ENCODE assay signal across 8 cellular contexts in the genomic region with DNA sequence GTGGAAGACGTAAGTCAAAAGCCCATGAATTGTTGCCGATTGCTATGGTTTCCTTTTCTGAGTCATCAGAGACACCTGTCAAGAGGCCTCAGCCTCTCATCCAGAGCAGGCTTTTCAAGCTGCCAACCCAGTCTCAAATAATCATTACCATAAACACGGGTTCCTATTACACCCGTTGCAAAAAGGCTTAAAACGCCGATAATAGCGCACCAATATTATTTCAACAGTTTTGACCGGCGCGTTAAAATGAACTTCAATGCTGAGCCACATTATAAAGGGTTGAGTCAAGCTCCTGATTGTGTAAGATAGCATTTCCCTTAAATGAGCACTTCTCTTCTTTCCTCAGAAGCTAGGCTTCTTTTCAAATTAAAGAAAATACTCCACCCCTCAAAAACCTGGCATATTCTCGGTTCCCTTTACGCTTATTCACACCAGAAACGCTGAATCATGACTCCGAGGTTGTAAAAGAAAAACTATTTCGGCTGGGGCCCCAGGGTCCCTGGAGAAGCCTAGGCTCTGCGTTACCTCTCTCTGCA. TPM values are rescaled to one million over a fixed set of nuclear protein-coding genes. Genes with fewer than 3 reads are reported as not detected.
DNase-seq lines count a peak whose midpoint lies in the region; ATAC-seq, FAIRE-seq and TF ChIP-seq lines count a peak whose summit lies in the region.

No MANE protein-coding gene starts in this region.

- H3K27me3 ChIP-seq in HL-60 (ENCODE audit: insufficient read depth, poor library complexity, severe bottlenecking) (peaks cover 36% of the 10 kb centered on the region), small intestine (ENCODE audit: control insufficient read depth in 2 of 2, insufficient read depth in 2 of 2, low read length in 2 of 2) (peaks cover 10 to 14% of the 10 kb centered on the region in 2 donors)

- ATAC-seq in GM21423 (IDR thresholded peaks at IDR 0.05; ENCODE audit: unreplicated experiment) (peak; percentile 73), WTC11 (peak; percentile 4), left ventricle myocardium superior (peak; percentile 37)

- 5 to 13% (median 7%) methylated on average over 16 of the region's 16 CpGs for WGBS in small intestine, 3 donors

- CTCF ChIA-PET in WTC11 (lab: Charles Lee): interaction anchor here (1.6 to 2.1 kb wide), 2 partner anchors 108 to 119 kb away, joined by 5 to 6 read pairs; no protein-coding TSS in a partner anchor

- H3K9me3 Mint-ChIP-seq in WTC11: peaks cover 21% of the 10 kb centered on the region

- H3K27ac ChIP-seq in HL-60 (replicated peaks) (no peak overlapping the region), small intestine (ENCODE audit: low read depth in 1 of 2, low read length in 1 of 2) (peak overlapping the region in 1 of 2 donors; percentile 66)

- H3K27ac Mint-ChIP-seq in WTC11: no peak overlapping the region

- FAIRE-seq in small intestine (lab: Jason Lieb, UNC): no peak

- TF ChIP-seq CTCF in HL-60 (IDR thresholded peaks at IDR 0.05; ENCODE audit: insufficient read depth, low read length) (no peak), WTC11 (IDR thresholded peaks at IDR 0.05) (no peak), retinal pigment epithelial cell (conservative IDR thresholded peaks at IDR 0.05; ENCODE audit: low read depth, low read length) (no peak)

- peak overlapping the region; percentile 88 for H3K4me3 Mint-ChIP-seq in WTC11

- POLR2A ChIA-PET in WTC11 (lab: Charles Lee): no interaction called here

- H3K27me3 Mint-ChIP-seq in WTC11 (ENCODE audit: low read depth): peaks cover 17% of the 10 kb centered on the region

- peak overlapping the region; percentile 47 for H3K4me3 ChIP-seq in HL-60 (replicated peaks; ENCODE audit: insufficient read depth, low read length)
- H3K4me3 ChIP-seq in retinal pigment epithelial cell (ENCODE audit: low read length): peak overlapping the region; percentile 90
- H3K4me3 ChIP-seq in small intestine (ENCODE audit: low read depth in 1 of 2, low read length in 2 of 2): peak overlapping the region in 1 of 2 donors; percentile 56

- H3K9me3 ChIP-seq in small intestine (ENCODE audit: control insufficient read depth, low read depth): no peaks in the 10 kb centered on the region

- peaks cover 28% of the 10 kb centered on the region for H3K4me1 Mint-ChIP-seq in WTC11

- peak; percentile 39 for DNase-seq in ELF-1 (ENCODE audit: low read depth, low spot score)
- peak; percentile 41 to 63 for DNase-seq in HL-60 (ENCODE audit: low read depth in 1 of 2, low spot score in 1 of 2)
- DNase-seq in WTC11 (ENCODE audit: low spot score): no peak
- no peak for DNase-seq in left ventricle myocardium superior
- peak; percentile 64 for DNase-seq in retinal pigment epithelial cell (ENCODE audit: low read depth)
- DNase-seq in small intestine: no peak
- DNase-seq in mucosa of gallbladder (ENCODE audit: low spot score): no peak

- no peaks in the 10 kb centered on the region for H3K36me3 ChIP-seq in small intestine (ENCODE audit: control insufficient read depth in 2 of 2, insufficient read depth in 2 of 2, low read length in 2 of 2)

- intact Hi-C loops in left ventricle myocardium superior (cut with micrococcal nuclease): no loop called here

- H3K36me3 Mint-ChIP-seq in WTC11: peaks cover 21% of the 10 kb centered on the region

- H3K4me1 ChIP-seq in small intestine (ENCODE audit: control insufficient read depth in 2 of 2, insufficient read depth in 1 of 2, low read depth in 1 of 2, low read length in 1 of 2): no peaks in the 10 kb centered on the region

TF ChIP-seq in WTC11, 78 proteins besides CTCF, POLR2A, EP300 and RAD21:
- no peak for TF ChIP-seq ZNF263 (CRISPR knock-in tag; IDR thresholded peaks at IDR 0.05; ENCODE audit: low read depth)
- TF ChIP-seq TEAD4 (CRISPR knock-in tag; IDR thresholded peaks at IDR 0.05): no peak
- no peak for TF ChIP-seq RORB (CRISPR knock-in tag; IDR thresholded peaks at IDR 0.05)
- TF ChIP-seq, protein P1, sequence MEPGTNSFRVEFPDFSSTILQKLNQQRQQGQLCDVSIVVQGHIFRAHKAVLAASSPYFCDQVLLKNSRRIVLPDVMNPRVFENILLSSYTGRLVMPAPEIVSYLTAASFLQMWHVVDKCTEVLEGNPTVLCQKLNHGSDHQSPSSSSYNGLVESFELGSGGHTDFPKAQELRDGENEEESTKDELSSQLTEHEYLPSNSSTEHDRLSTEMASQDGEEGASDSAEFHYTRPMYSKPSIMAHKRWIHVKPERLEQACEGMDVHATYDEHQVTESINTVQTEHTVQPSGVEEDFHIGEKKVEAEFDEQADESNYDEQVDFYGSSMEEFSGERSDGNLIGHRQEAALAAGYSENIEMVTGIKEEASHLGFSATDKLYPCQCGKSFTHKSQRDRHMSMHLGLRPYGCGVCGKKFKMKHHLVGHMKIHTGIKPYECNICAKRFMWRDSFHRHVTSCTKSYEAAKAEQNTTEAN (CRISPR knock-in tag; IDR thresholded peaks at IDR 0.05): no peak
- TF ChIP-seq, protein P2, sequence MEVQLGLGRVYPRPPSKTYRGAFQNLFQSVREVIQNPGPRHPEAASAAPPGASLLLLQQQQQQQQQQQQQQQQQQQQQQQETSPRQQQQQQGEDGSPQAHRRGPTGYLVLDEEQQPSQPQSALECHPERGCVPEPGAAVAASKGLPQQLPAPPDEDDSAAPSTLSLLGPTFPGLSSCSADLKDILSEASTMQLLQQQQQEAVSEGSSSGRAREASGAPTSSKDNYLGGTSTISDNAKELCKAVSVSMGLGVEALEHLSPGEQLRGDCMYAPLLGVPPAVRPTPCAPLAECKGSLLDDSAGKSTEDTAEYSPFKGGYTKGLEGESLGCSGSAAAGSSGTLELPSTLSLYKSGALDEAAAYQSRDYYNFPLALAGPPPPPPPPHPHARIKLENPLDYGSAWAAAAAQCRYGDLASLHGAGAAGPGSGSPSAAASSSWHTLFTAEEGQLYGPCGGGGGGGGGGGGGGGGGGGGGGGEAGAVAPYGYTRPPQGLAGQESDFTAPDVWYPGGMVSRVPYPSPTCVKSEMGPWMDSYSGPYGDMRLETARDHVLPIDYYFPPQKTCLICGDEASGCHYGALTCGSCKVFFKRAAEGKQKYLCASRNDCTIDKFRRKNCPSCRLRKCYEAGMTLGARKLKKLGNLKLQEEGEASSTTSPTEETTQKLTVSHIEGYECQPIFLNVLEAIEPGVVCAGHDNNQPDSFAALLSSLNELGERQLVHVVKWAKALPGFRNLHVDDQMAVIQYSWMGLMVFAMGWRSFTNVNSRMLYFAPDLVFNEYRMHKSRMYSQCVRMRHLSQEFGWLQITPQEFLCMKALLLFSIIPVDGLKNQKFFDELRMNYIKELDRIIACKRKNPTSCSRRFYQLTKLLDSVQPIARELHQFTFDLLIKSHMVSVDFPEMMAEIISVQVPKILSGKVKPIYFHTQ (CRISPR knock-in tag; IDR thresholded peaks at IDR 0.05): no peak
- no peak for TF ChIP-seq MXD4 (CRISPR knock-in tag; IDR thresholded peaks at IDR 0.05; ENCODE audit: borderline replicate concordance)
- TF ChIP-seq SP1 (CRISPR knock-in tag; conservative IDR thresholded peaks at IDR 0.05): no peak
- TF ChIP-seq CBFB (CRISPR knock-in tag; IDR thresholded peaks at IDR 0.05; ENCODE audit: low read depth): no peak
- no peak for TF ChIP-seq PREB (CRISPR knock-in tag; IDR thresholded peaks at IDR 0.05; ENCODE audit: borderline replicate concordance)
- no peak for TF ChIP-seq MLX (CRISPR knock-in tag; IDR thresholded peaks at IDR 0.05)

RNA-seq across cellular contexts. Expression of gene TMTC1, which starts 1.4 kb away (rescaled TPM):
- total RNA-seq in WTC11 (2021) (13.9 to 17.3 TPM (median 13.9 TPM) in 3 replicates), left ventricle myocardium superior (37.1 TPM), mucosa of gallbladder (20.6 TPM)
- 10 to 100 TPM in 1 of 3 donors, 1 to 10 TPM in 2; 1.1 to 11.4 (median 1.1) TPM for polyA plus RNA-seq in small intestine

Comparison
In these comparisons a context has a peak if more than half of its experiments do, and no peak if none do; other contexts are left out.
1. DNase-seq: peak in ELF-1 (single experiment), HL-60 (2 of 2) and retinal pigment epithelial cell (single experiment); none in WTC11 (single experiment), left ventricle myocardium superior (single experiment), small intestine (single experiment) and mucosa of gallbladder (single experiment).
2. ATAC-seq: peak in every context shown above with its lines; median percentile 73 in GM21423; 37 in left ventricle myocardium superior; 4 in WTC11.